15 cellular contexts compared by ENCODE assay signal in the genomic region with DNA sequence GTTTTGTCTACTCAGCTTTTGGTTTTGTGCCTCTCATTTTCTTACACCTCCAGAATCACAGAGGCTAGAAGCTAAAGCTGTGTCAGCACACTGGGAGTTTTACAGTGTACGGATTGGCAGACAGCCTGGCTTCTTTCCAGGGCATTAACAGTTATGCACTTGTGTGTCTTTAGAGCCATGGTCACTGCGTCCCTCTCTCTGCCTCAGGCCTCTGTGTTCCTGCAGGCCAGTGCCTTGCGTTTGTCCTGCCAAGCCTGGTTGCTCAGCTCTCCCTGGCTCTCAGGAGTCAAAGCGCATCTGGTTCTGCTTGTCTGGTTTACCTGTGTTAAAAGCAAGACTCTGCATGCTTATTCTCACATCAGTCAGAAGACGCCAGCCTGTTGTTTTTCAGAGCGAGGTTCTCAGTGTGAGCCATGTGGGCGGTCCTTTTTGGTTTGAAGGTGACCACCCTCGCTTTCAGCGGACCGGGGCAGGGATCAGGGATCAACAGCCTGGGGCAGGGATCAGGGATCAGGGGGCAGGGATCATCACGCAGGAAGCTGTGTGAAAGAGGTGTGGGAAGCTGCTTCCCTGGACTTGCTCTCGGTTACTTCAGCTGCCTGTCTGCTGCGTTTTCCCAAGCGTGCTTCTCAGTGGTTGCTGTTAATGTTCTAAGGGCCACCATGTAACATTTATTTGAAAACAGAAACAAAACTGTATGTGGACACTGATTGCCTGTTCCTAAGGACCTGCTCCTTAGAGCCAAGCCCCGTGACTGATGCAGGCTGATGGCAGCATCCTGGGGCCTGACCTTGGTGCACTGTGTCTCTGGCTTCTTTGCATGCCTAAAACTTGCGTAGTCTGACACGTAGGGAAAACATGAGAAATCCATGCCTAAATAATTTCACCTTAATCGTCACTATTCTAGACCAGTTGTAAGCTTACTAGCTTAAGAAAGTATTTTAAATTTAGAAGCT.
A peak's percentile ranks its signal among the peaks of the same experiment; 100 is the strongest.
DNase-seq lines count a peak whose midpoint lies in the region; TF ChIP-seq lines count a peak whose summit lies in the region.
"Had no signal": no experiment of that assay in that cellular context is flagged by ENCODE, and none has a peak within 500 bp of the region (broad histone marks: within the 10 kb centered on the region; RNA-seq: fewer than 3 reads in every experiment).

No MANE protein-coding gene starts in this region.

- H4K20me1 ChIP-seq in fibroblast of lung (ENCODE audit: control insufficient read depth, extremely low read depth, insufficient read depth, low read length) = no peaks in the 10 kb centered on the region
- H4K20me1 ChIP-seq in MM.1S (ENCODE audit: insufficient read depth, low read length) = no peaks in the 10 kb centered on the region

- no peaks in the 10 kb centered on the region for H3K27me3 ChIP-seq in fibroblast of lung (ENCODE audit: control insufficient read depth, insufficient read depth, low read length)
- no peaks in the 10 kb centered on the region for H3K27me3 ChIP-seq in mesenchymal stem cell (ENCODE audit: control insufficient read depth in 1 of 2, insufficient read depth in 1 of 2, low read length in 2 of 2)
- H3K27me3 ChIP-seq in tibial artery = no peaks in the 10 kb centered on the region
- no peaks in the 10 kb centered on the region for H3K27me3 ChIP-seq in MM.1S (replicated peaks; ENCODE audit: insufficient read depth, low read length)
- H3K27me3 ChIP-seq: colonic mucosa, neutrophil had no signal

- no peaks in the 10 kb centered on the region for H3K27me3 Mint-ChIP-seq in activated CD4-positive, alpha-beta memory T cell treated with anti-CD3 and anti-CD28 coated beads for 36 hours
- H3K27me3 Mint-ChIP-seq: activated T-cell treated with anti-CD3 and anti-CD28 coated beads, Interleukin-2, amount 50 U/mL, for 24 hours had no signal

- H4K8ac ChIP-seq in mesenchymal stem cell (ENCODE audit: low read length) = no peak overlapping the region

- no peak for DNase-seq in RWPE1 (ENCODE audit: low spot score)
- DNase-seq in fibroblast of lung (ENCODE audit: low read depth in 2 of 2) = peak; percentile 20 to 36
- DNase-seq in mesenchymal stem cell = peak; percentile 22
- DNase-seq in superior temporal gyrus (ENCODE audit: extremely low spot score) = peak; percentile 85
- DNase-seq in activated CD4-positive, alpha-beta memory T cell treated with anti-CD3 and anti-CD28 coated beads for 36 hours = no peak
- no peak for DNase-seq in tibial artery
- DNase-seq in MM.1S = no peak
- DNase-seq in NK-92 treated with Interleukin-12 subunit alpha and Interleukin-12 subunit beta, amount 100 ng/mL, for 24 hours (lab: John Stamatoyannopoulos, UW) = no peak
- DNase-seq: activated T-cell treated with anti-CD3 and anti-CD28 coated beads, Interleukin-2, amount 50 U/mL, for 24 hours; colonic mucosa; NCI-H2029; PC-9 had no signal

- H3K36me3 ChIP-seq in fibroblast of lung (ENCODE audit: control insufficient read depth, insufficient read depth, low read length) (no peaks in the 10 kb centered on the region), mesenchymal stem cell (ENCODE audit: control insufficient read depth in 1 of 2, insufficient read depth in 2 of 2, low read depth in 1 of 2, low read length in 2 of 2) (peaks cover 33 to 46% of the 10 kb centered on the region in 2 experiments), tibial artery (peaks cover 8 to 43% (median 31%) of the 10 kb centered on the region in 3 donors), MM.1S (replicated peaks; ENCODE audit: insufficient read depth, low read length) (no peaks in the 10 kb centered on the region)
- H3K36me3 ChIP-seq: colonic mucosa had no signal

- H3K4me3 ChIP-seq in fibroblast of lung (replicated peaks in 1 of 4; ENCODE audit: control extremely low read depth in 1 of 4, insufficient read depth in 1 of 4, low read depth in 3 of 4, low read length in 4 of 4) = no peak overlapping the region
- no peak overlapping the region for H3K4me3 ChIP-seq in mesenchymal stem cell (ENCODE audit: insufficient read depth in 1 of 2, low read depth in 1 of 2, low read length in 2 of 2)
- no peak overlapping the region for H3K4me3 ChIP-seq in tibial artery
- no peak overlapping the region for H3K4me3 ChIP-seq in MM.1S (ENCODE audit: low read length)
- H3K4me3 ChIP-seq: colonic mucosa, GM12878, PC-9, thoracic aorta had no signal

- no peak overlapping the region for H3K4ac ChIP-seq in mesenchymal stem cell (ENCODE audit: low read depth in 1 of 2, low read length in 2 of 2)

- H3K79me2 ChIP-seq in fibroblast of lung (ENCODE audit: control insufficient read depth, insufficient read depth, low read length) = no peaks in the 10 kb centered on the region
- H3K79me2 ChIP-seq in MM.1S (ENCODE audit: low read length) = no peaks in the 10 kb centered on the region

- CTCF ChIA-PET in RWPE1 (lab: Yijun Ruan, JAX) = no interaction called here
- CTCF ChIA-PET in activated CD4-positive, alpha-beta memory T cell treated with anti-CD3 and anti-CD28 coated beads for 36 hours (lab: Charles Lee) = interaction anchor here (0.7 to 1.2 kb wide), 2 partner anchors 10 to 239 kb away, joined by 3 read pairs; no protein-coding TSS in a partner anchor

- peaks cover 38% of the 10 kb centered on the region for H3K79me1 ChIP-seq in mesenchymal stem cell (replicated peaks; ENCODE audit: low read length, poor library complexity, severe bottlenecking)

- H2BK120ac ChIP-seq in mesenchymal stem cell (ENCODE audit: low read depth, low read length) = no peak overlapping the region

- no peaks in the 10 kb centered on the region for H3K9me3 ChIP-seq in fibroblast of lung (ENCODE audit: control insufficient read depth, insufficient read depth, low read depth, low read length)
- no peaks in the 10 kb centered on the region for H3K9me3 ChIP-seq in mesenchymal stem cell (ENCODE audit: control insufficient read depth, low read length)
- no peaks in the 10 kb centered on the region for H3K9me3 ChIP-seq in tibial artery
- no peaks in the 10 kb centered on the region for H3K9me3 ChIP-seq in MM.1S (replicated peaks; ENCODE audit: insufficient read depth, low read length)
- H3K9me3 ChIP-seq: colonic mucosa, neutrophil, thoracic aorta had no signal

- H2AK5ac ChIP-seq in mesenchymal stem cell (ENCODE audit: low read length, severe bottlenecking) = peak overlapping the region; percentile 3

- WGBS in mesenchymal stem cell = 87% methylated on average over 17 of the region's 18 CpGs

- intact Hi-C loops in activated CD4-positive, alpha-beta memory T cell treated with anti-CD3 and anti-CD28 coated beads for 36 hours (cut with micrococcal nuclease) = no loop called here
- intact Hi-C loops in tibial artery (cut with DNase I; ENCODE audit: low total_unique reads) = no loop called here

- no peak overlapping the region for H4K91ac ChIP-seq in mesenchymal stem cell (ENCODE audit: low read length)

- H3K27ac Mint-ChIP-seq in activated CD4-positive, alpha-beta memory T cell treated with anti-CD3 and anti-CD28 coated beads for 36 hours = no peak overlapping the region
- H3K27ac Mint-ChIP-seq: activated T-cell treated with anti-CD3 and anti-CD28 coated beads, Interleukin-2, amount 50 U/mL, for 24 hours had no signal

- H3K4me2 ChIP-seq in fibroblast of lung (ENCODE audit: extremely low read depth, insufficient read depth, low read length) (no peak overlapping the region), mesenchymal stem cell (ENCODE audit: low read length, poor library complexity, severe bottlenecking) (no peak overlapping the region), MM.1S (ENCODE audit: low read depth, low read length) (no peak overlapping the region)
- H3K4me2 ChIP-seq: PC-9 had no signal

- no peak overlapping the region for H3K23ac ChIP-seq in mesenchymal stem cell (ENCODE audit: low read length in 2 of 2)

- TF ChIP-seq CTCF in RWPE1 (conservative IDR thresholded peaks at IDR 0.05; ENCODE audit: low read depth) = no peak
- TF ChIP-seq CTCF in fibroblast of lung (conservative IDR thresholded peaks at IDR 0.05 in 1 of 2, IDR thresholded peaks at IDR 0.05 in 1 of 2; ENCODE audit: low read depth in 1 of 2, low read length in 2 of 2) = no peak
- TF ChIP-seq CTCF in tibial artery (IDR thresholded peaks at IDR 0.05) = no peak
- no peak for TF ChIP-seq CTCF in MM.1S (IDR thresholded peaks at IDR 0.05; ENCODE audit: low read length)

- H3K9me2 ChIP-seq in MM.1S (replicated peaks; ENCODE audit: insufficient read depth, low read length) = no peaks in the 10 kb centered on the region

- H2BK5ac ChIP-seq in mesenchymal stem cell (ENCODE audit: low read depth, low read length, poor library complexity, severe bottlenecking) = no peak overlapping the region

- H3K9ac ChIP-seq in fibroblast of lung (ENCODE audit: insufficient read depth, low read length) (no peak overlapping the region), mesenchymal stem cell (ENCODE audit: low read length) (no peak overlapping the region), MM.1S (ENCODE audit: low read length) (no peak overlapping the region)

- no peak overlapping the region for H2BK12ac ChIP-seq in mesenchymal stem cell (ENCODE audit: low read length in 2 of 2)

- no peak overlapping the region for H3K18ac ChIP-seq in mesenchymal stem cell (ENCODE audit: low read depth in 1 of 2, low read length in 2 of 2)

- H3K14ac ChIP-seq in mesenchymal stem cell (ENCODE audit: low read length in 2 of 2) = no peak overlapping the region

- H3F3A ChIP-seq in MM.1S (ENCODE audit: insufficient read depth, low read length) = no peaks in the 10 kb centered on the region

- POLR2A ChIA-PET in RWPE1 (lab: Yijun Ruan, JAX; ENCODE audit: low non-redundant PET) = no interaction called here
- POLR2A ChIA-PET in activated CD4-positive, alpha-beta memory T cell treated with anti-CD3 and anti-CD28 coated beads for 36 hours (lab: Charles Lee) = no interaction called here

- no peaks in the 10 kb centered on the region for H3K4me1 Mint-ChIP-seq in activated CD4-positive, alpha-beta memory T cell treated with anti-CD3 and anti-CD28 coated beads for 36 hours (ENCODE audit: low read depth)

- no peaks in the 10 kb centered on the region for H3K9me3 Mint-ChIP-seq in activated CD4-positive, alpha-beta memory T cell treated with anti-CD3 and anti-CD28 coated beads for 36 hours
- H3K9me3 Mint-ChIP-seq: activated T-cell treated with anti-CD3 and anti-CD28 coated beads, Interleukin-2, amount 50 U/mL, for 24 hours had no signal

- H2BK15ac ChIP-seq in mesenchymal stem cell (ENCODE audit: low read depth, poor library complexity, severe bottlenecking) = no peak overlapping the region

- peaks cover 20% of the 10 kb centered on the region for H3K36me3 Mint-ChIP-seq in activated CD4-positive, alpha-beta memory T cell treated with anti-CD3 and anti-CD28 coated beads for 36 hours

- H3K4me1 ChIP-seq in fibroblast of lung (ENCODE audit: control insufficient read depth, extremely low read depth, insufficient read depth, low read length) = no peaks in the 10 kb centered on the region
- H3K4me1 ChIP-seq in mesenchymal stem cell (ENCODE audit: control insufficient read depth, insufficient read depth, low read depth, low read length) = peaks cover 14% of the 10 kb centered on the region
- H3K4me1 ChIP-seq in tibial artery = no peaks in the 10 kb centered on the region
- H3K4me1 ChIP-seq in MM.1S (ENCODE audit: low read length) = no peaks in the 10 kb centered on the region
- H3K4me1 ChIP-seq: colonic mucosa had no signal

- H2AFZ ChIP-seq in fibroblast of lung (ENCODE audit: low read length) = no peak overlapping the region
- H2AFZ ChIP-seq in mesenchymal stem cell (ENCODE audit: low read depth, low read length) = no peak overlapping the region
- no peak overlapping the region for H2AFZ ChIP-seq in MM.1S (ENCODE audit: low read length)
- H2AFZ ChIP-seq: PC-9 had no signal

- H3K4me3 Mint-ChIP-seq in activated CD4-positive, alpha-beta memory T cell treated with anti-CD3 and anti-CD28 coated beads for 36 hours = no peak overlapping the region
- H3K4me3 Mint-ChIP-seq: activated T-cell treated with anti-CD3 and anti-CD28 coated beads, Interleukin-2, amount 50 U/mL, for 24 hours had no signal

- peak overlapping the region; percentile 41 for H3K27ac ChIP-seq in RWPE1
- no peak overlapping the region for H3K27ac ChIP-seq in fibroblast of lung (ENCODE audit: insufficient read depth, low read length)
- peak overlapping the region; percentile 26 for H3K27ac ChIP-seq in mesenchymal stem cell (ENCODE audit: low read length, poor library complexity, severe bottlenecking)
- no peak overlapping the region for H3K27ac ChIP-seq in tibial artery
- no peak overlapping the region for H3K27ac ChIP-seq in MM.1S (ENCODE audit: low read length)
- H3K27ac ChIP-seq: colonic mucosa, neutrophil, PC-9, thoracic aorta had no signal

Comparison
In these comparisons a context has a peak if more than half of its experiments do, and no peak if none do; other contexts are left out.
1. DNase-seq: peak in fibroblast of lung (2 of 2), mesenchymal stem cell (single experiment) and superior temporal gyrus (single experiment); none in RWPE1 (single experiment), activated CD4-positive, alpha-beta memory T cell treated with anti-CD3 and anti-CD28 coated beads for 36 hours (single experiment), tibial artery (0 of 2), MM.1S (single experiment) and NK-92 treated with Interleukin-12 subunit alpha and Interleukin-12 subunit beta, amount 100 ng/mL, for 24 hours (single experiment).
2. H3K27ac ChIP-seq: peak in RWPE1 (single experiment) and mesenchymal stem cell (single experiment); none in fibroblast of lung (single experiment), tibial artery (0 of 2) and MM.1S (single experiment).